Comparison of ENCODE assay signal across 28 cellular contexts in the genomic region with DNA sequence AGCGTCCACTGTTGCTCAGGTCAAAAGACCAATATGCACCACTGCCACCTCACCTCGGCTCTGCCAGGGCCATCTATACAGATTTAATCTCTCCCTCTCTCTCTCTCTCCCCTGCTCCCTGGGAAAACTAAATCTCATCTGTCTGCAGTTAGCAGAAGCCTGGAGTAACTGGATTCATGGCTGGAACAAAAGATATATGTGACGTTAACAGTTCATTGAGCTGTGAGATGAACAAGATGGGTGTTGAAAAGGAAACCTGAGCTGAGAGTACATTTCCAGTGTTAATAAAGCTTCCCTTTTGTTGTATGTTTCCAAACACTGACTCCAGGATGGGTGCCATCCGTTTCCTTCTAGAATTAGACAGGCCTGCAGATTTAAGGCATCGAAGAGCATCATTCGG.
"Had no signal": no experiment of that assay in that cellular context is flagged by ENCODE, and none has a peak within 500 bp of the region (broad histone marks: within the 10 kb centered on the region; RNA-seq: fewer than 3 reads in every experiment).

No MANE protein-coding gene starts in this region.

- H3K9me3 ChIP-seq: ascending aorta, SJSA1, SK-N-SH had no signal

- H3K36me3 ChIP-seq: ascending aorta, cardiac muscle cell, SJSA1 had no signal

- H3K27ac Mint-ChIP-seq: activated CD4-positive, alpha-beta T cell treated with anti-CD3 and anti-CD28 coated beads, Interleukin-2, amount 10 ng/mL, durations not matched to agents 7 days and 5 days; activated CD8-positive, alpha-beta T cell treated with anti-CD3 and anti-CD28 coated beads, Interleukin-2, amount 10 ng/mL, durations not matched to agents 7 days and 5 days; activated naive CD4-positive, alpha-beta T cell treated with anti-CD3 and anti-CD28 coated beads, Interleukin-2, amount 50 U/mL, for 24 hours; activated naive CD8-positive, alpha-beta T cell treated with anti-CD3 and anti-CD28 coated beads, Interleukin-2, amount 10 ng/mL, durations not matched to agents 7 days and 5 days; activated T-cell treated with anti-CD3 and anti-CD28 coated beads, Interleukin-2, amount 50 U/mL, for 24 hours; activated T-helper 2 cell treated with anti-CD3 and anti-CD28 coated beads, Interferon-gamma antibody, Interleukin-2, Interleukin-4, amounts not matched to agents 10 μg/mL and 5 μg/mL and 100 μg/mL, durations not matched to agents 14 hours and 24 hours and 36 hours; T-helper 1 cell treated with Interleukin-12 subunit alpha and Interleukin-12 subunit beta and Interleukin-4 antibody, amounts not matched to agents 30 μg/mL and 1 μg/mL, for 36 hours; T-helper 2 cell treated with Interferon-gamma antibody and Interleukin-4, amounts not matched to agents 5 μg/mL and 100 μg/mL, for 36 hours had no signal

- H3K4me3 Mint-ChIP-seq: activated CD4-positive, alpha-beta T cell treated with anti-CD3 and anti-CD28 coated beads, Interleukin-2, amount 10 ng/mL, durations not matched to agents 7 days and 5 days; activated CD8-positive, alpha-beta T cell treated with anti-CD3 and anti-CD28 coated beads, Interleukin-2, amount 10 ng/mL, durations not matched to agents 7 days and 5 days; activated naive CD4-positive, alpha-beta T cell treated with anti-CD3 and anti-CD28 coated beads, Interleukin-2, amount 50 U/mL, for 24 hours; activated naive CD8-positive, alpha-beta T cell treated with anti-CD3 and anti-CD28 coated beads, Interleukin-2, amount 10 ng/mL, durations not matched to agents 7 days and 5 days; activated T-cell treated with anti-CD3 and anti-CD28 coated beads, Interleukin-2, amount 50 U/mL, for 24 hours; central memory CD8-positive, alpha-beta T cell; T-helper 1 cell treated with Interleukin-12 subunit alpha and Interleukin-12 subunit beta and Interleukin-4 antibody, amounts not matched to agents 30 μg/mL and 1 μg/mL, for 36 hours; T-helper 2 cell treated with Interferon-gamma antibody and Interleukin-4, amounts not matched to agents 5 μg/mL and 100 μg/mL, for 36 hours had no signal

- H3K4me1 Mint-ChIP-seq: activated CD4-positive, alpha-beta T cell treated with anti-CD3 and anti-CD28 coated beads, Interleukin-2, amount 10 ng/mL, durations not matched to agents 7 days and 5 days; activated naive CD4-positive, alpha-beta T cell treated with anti-CD3 and anti-CD28 coated beads, Interleukin-2, amount 50 U/mL, for 24 hours; activated naive CD8-positive, alpha-beta T cell treated with anti-CD3 and anti-CD28 coated beads, Interleukin-2, amount 10 ng/mL, durations not matched to agents 7 days and 5 days; central memory CD8-positive, alpha-beta T cell had no signal

- DNase-seq: activated CD4-positive, alpha-beta T cell treated with anti-CD3 and anti-CD28 coated beads, Interleukin-2, amount 10 ng/mL, durations not matched to agents 7 days and 5 days; activated CD4-positive, alpha-beta T cell treated with anti-CD3 and anti-CD28 coated beads, Interleukin-2, amount 50 U/mL, for 48 hours; activated CD8-positive, alpha-beta T cell treated with anti-CD3 and anti-CD28 coated beads, Interleukin-2, amount 10 ng/mL, durations not matched to agents 7 days and 5 days; activated gamma-delta T cell; activated naive CD4-positive, alpha-beta T cell treated with Interleukin-2 at 50 U/mL for 16 hours; activated naive CD8-positive, alpha-beta T cell treated with anti-CD3 and anti-CD28 coated beads, Interleukin-2, amount 10 ng/mL, durations not matched to agents 7 days and 5 days; activated T-cell treated with anti-CD3 and anti-CD28 coated beads, Interleukin-2, amount 50 U/mL, for 24 hours; amygdala; NCI-H1105 treated with DMSO at 0.1 percent for 48 hours; NCI-H1436; NCI-H1694; NCI-H1930; NCI-H446; NCI-H510A treated with DMSO at 0.1 percent for 48 hours; NCI-H526 treated with DMSO at 0.1 percent for 48 hours; NCI-H774; SHP77; SK-N-SH had no signal

- H3K36me3 Mint-ChIP-seq: activated naive CD4-positive, alpha-beta T cell treated with anti-CD3 and anti-CD28 coated beads, Interleukin-2, amount 50 U/mL, for 24 hours; activated naive CD8-positive, alpha-beta T cell treated with anti-CD3 and anti-CD28 coated beads, Interleukin-2, amount 10 ng/mL, durations not matched to agents 7 days and 5 days had no signal

- H3K27ac ChIP-seq: ascending aorta, cardiac muscle cell, SJSA1 had no signal

- FAIRE-seq: K562, TTC549 had no signal

- H3K27me3 ChIP-seq: ascending aorta, cardiac muscle cell, SJSA1 had no signal

- H3K4me1 ChIP-seq: ascending aorta, SJSA1 had no signal

- H3K9me3 Mint-ChIP-seq: activated CD4-positive, alpha-beta T cell treated with anti-CD3 and anti-CD28 coated beads, Interleukin-2, amount 10 ng/mL, durations not matched to agents 7 days and 5 days; activated naive CD4-positive, alpha-beta T cell treated with anti-CD3 and anti-CD28 coated beads, Interleukin-2, amount 50 U/mL, for 24 hours; activated naive CD8-positive, alpha-beta T cell treated with anti-CD3 and anti-CD28 coated beads, Interleukin-2, amount 10 ng/mL, durations not matched to agents 7 days and 5 days; activated T-cell treated with anti-CD3 and anti-CD28 coated beads, Interleukin-2, amount 50 U/mL, for 24 hours; activated T-helper 2 cell treated with anti-CD3 and anti-CD28 coated beads, Interferon-gamma antibody, Interleukin-2, Interleukin-4, amounts not matched to agents 10 μg/mL and 5 μg/mL and 100 μg/mL, durations not matched to agents 14 hours and 24 hours and 36 hours; T-helper 1 cell treated with Interleukin-12 subunit alpha and Interleukin-12 subunit beta and Interleukin-4 antibody, amounts not matched to agents 30 μg/mL and 1 μg/mL, for 36 hours; T-helper 2 cell treated with Interferon-gamma antibody and Interleukin-4, amounts not matched to agents 5 μg/mL and 100 μg/mL, for 36 hours had no signal

- H3K4me3 ChIP-seq: ascending aorta, cardiac muscle cell, K562, SJSA1 had no signal

- H3K27me3 Mint-ChIP-seq: activated CD4-positive, alpha-beta T cell treated with anti-CD3 and anti-CD28 coated beads, Interleukin-2, amount 10 ng/mL, durations not matched to agents 7 days and 5 days; activated naive CD8-positive, alpha-beta T cell treated with anti-CD3 and anti-CD28 coated beads, Interleukin-2, amount 10 ng/mL, durations not matched to agents 7 days and 5 days had no signal
